ENCODE assay signal across 11 cellular contexts in genomic region chr5:14174235-14174636, GRCh38. TPM values are rescaled to one million over a fixed set of nuclear protein-coding genes. Genes with fewer than 3 reads are reported as not detected.
A peak's percentile ranks its signal among the peaks of the same experiment; 100 is the strongest.
DNase-seq lines count a peak whose midpoint lies in the region; FAIRE-seq and TF ChIP-seq lines count a peak whose summit lies in the region.
"Had no signal": no experiment of that assay in that cellular context is flagged by ENCODE, and none has a peak within 500 bp of the region (broad histone marks: within the 10 kb centered on the region; RNA-seq: fewer than 3 reads in every experiment).

No MANE protein-coding gene starts in this region.

- H2AFZ ChIP-seq in H9 (ENCODE audit: low read length) = no peak overlapping the region
- no peak overlapping the region for H2AFZ ChIP-seq in OCI-LY3 (ENCODE audit: low read depth, low read length)

- H4K20me1 ChIP-seq in BLaER1 (peaks cover 100% of the 10 kb centered on the region), H9 (ENCODE audit: control insufficient read depth, insufficient read depth, insufficient read length) (no peaks in the 10 kb centered on the region), OCI-LY3 (ENCODE audit: insufficient read depth, low read length) (no peaks in the 10 kb centered on the region)

- H3K79me2 ChIP-seq in H9 (ENCODE audit: insufficient read depth, low read length) = peaks cover 45% of the 10 kb centered on the region; the same call in 1 of the 2 replicates
- no peaks in the 10 kb centered on the region for H3K79me2 ChIP-seq in OCI-LY3 (ENCODE audit: low read length)

- H3K56ac ChIP-seq in H9 (ENCODE audit: insufficient read length, low read depth, low read length) = no peak overlapping the region

- no peak overlapping the region for H4K91ac ChIP-seq in H9 (ENCODE audit: insufficient read length, low read depth, low read length)

- H3K23ac ChIP-seq in H9 (ENCODE audit: insufficient read length, low read depth, low read length) = no peak overlapping the region

- H3K36me3 Mint-ChIP-seq in H9 (ENCODE audit: insufficient read depth in 1 of 3, low read depth in 3 of 3) = no peaks in the 10 kb centered on the region
- H3K36me3 Mint-ChIP-seq: CD4-positive, CD25-positive, alpha-beta regulatory T cell had no signal

- H3K9me3 ChIP-seq in BLaER1 (no peaks in the 10 kb centered on the region), H9 (ENCODE audit: control insufficient read depth, low read depth, low read length) (no peaks in the 10 kb centered on the region), OCI-LY3 (ENCODE audit: insufficient read depth, low read length) (no peaks in the 10 kb centered on the region), small intestine (ENCODE audit: control insufficient read depth, low read depth) (no peaks in the 10 kb centered on the region)
- H3K9me3 ChIP-seq: heart right ventricle, SJSA1 had no signal

- no peak for FAIRE-seq in small intestine (lab: Jason Lieb, UNC)

- TF ChIP-seq CTCF in H9 (conservative IDR thresholded peaks at IDR 0.05) (no peak), OCI-LY3 (IDR thresholded peaks at IDR 0.05; ENCODE audit: low read depth, low read length) (no peak)

- peak overlapping the region in 1 of 2 experiments; percentile 33; a peak in 2 of 5 replicates for H3K4me3 Mint-ChIP-seq in H9
- H3K4me3 Mint-ChIP-seq: CD4-positive, CD25-positive, alpha-beta regulatory T cell had no signal

- peaks cover 10% of the 10 kb centered on the region for H3K79me1 ChIP-seq in H9 (ENCODE audit: insufficient read depth, low read depth, low read length, poor library complexity, severe bottlenecking)

- H3K4me1 ChIP-seq in BLaER1 = peaks cover 49% of the 10 kb centered on the region
- H3K4me1 ChIP-seq in H9 (ENCODE audit: insufficient read depth, low read length) = peaks cover 15% of the 10 kb centered on the region; the same call in 1 of the 2 replicates
- H3K4me1 ChIP-seq in OCI-LY3 (ENCODE audit: low read length) = no peaks in the 10 kb centered on the region
- peaks cover 0 to 21% of the 10 kb centered on the region in 2 donors for H3K4me1 ChIP-seq in small intestine (ENCODE audit: control insufficient read depth in 2 of 2, insufficient read depth in 1 of 2, low read depth in 1 of 2, low read length in 1 of 2)

- H3K27ac Mint-ChIP-seq in H9 = peak overlapping the region; percentile 12 to 76 (median 73); a peak in 6 of 7 replicates
- H3K27ac Mint-ChIP-seq: CD4-positive, CD25-positive, alpha-beta regulatory T cell had no signal

- H2AK5ac ChIP-seq in H9 (ENCODE audit: insufficient read length, low read length) = no peak overlapping the region

- H3K9ac ChIP-seq in BLaER1 (peak overlapping the region; percentile 60), H9 (ENCODE audit: extremely low read depth, insufficient read length, low read length) (no peak overlapping the region), OCI-LY3 (ENCODE audit: low read length) (no peak overlapping the region)

- H3K27ac ChIP-seq in BLaER1 = peak overlapping the region; percentile 61
- peak overlapping the region; percentile 45 for H3K27ac ChIP-seq in H9 (ENCODE audit: insufficient read length, low read depth, low read length)
- no peak overlapping the region for H3K27ac ChIP-seq in OCI-LY3 (ENCODE audit: low read length)
- peak overlapping the region in 1 of 2 donors; percentile 33 for H3K27ac ChIP-seq in small intestine (ENCODE audit: low read depth in 1 of 2, low read length in 1 of 2)
- H3K27ac ChIP-seq: SJSA1 had no signal

- peaks cover 63 to 68% of the 10 kb centered on the region in 2 experiments for H3K4me1 Mint-ChIP-seq in H9

- peak; percentile 77 for DNase-seq in H9
- peak; percentile 48 for DNase-seq in iPS-NIHi11 (ENCODE audit: low spot score)
- no peak for DNase-seq in anterior cingulate cortex (lab: John Stamatoyannopoulos, UW)
- no peak for DNase-seq in hepatic stellate cell (ENCODE audit: low spot score)
- no peak for DNase-seq in small intestine
- no peak for DNase-seq in NCI-H1694 treated with DMSO at 0.1 percent for 48 hours (lab: John Stamatoyannopoulos, UW)
- DNase-seq: CD4-positive, CD25-positive, alpha-beta regulatory T cell; heart right ventricle had no signal

- H3K36me3 ChIP-seq in BLaER1 (no peaks in the 10 kb centered on the region), OCI-LY3 (replicated peaks; ENCODE audit: low read depth, low read length) (no peaks in the 10 kb centered on the region), small intestine (ENCODE audit: control insufficient read depth in 2 of 2, insufficient read depth in 2 of 2, low read length in 2 of 2) (no peaks in the 10 kb centered on the region)
- H3K36me3 ChIP-seq: heart right ventricle had no signal

- H3K4me2 ChIP-seq in BLaER1 (peak overlapping the region; percentile 78), H9 (ENCODE audit: insufficient read depth, insufficient read length, low read length) (peak overlapping the region; percentile 45), OCI-LY3 (ENCODE audit: low read length) (peak overlapping the region; percentile 14; the same call in 1 of the 2 replicates)

- H2BK5ac ChIP-seq in H9 (ENCODE audit: insufficient read length, low read length) = no peak overlapping the region

- no peak overlapping the region for H2BK12ac ChIP-seq in H9 (ENCODE audit: insufficient read length, low read depth, low read length)

- no peak overlapping the region for H4K8ac ChIP-seq in H9 (replicated peaks; ENCODE audit: insufficient read length, low read depth, low read length)

- H2BK20ac ChIP-seq in H9 (ENCODE audit: low read depth, low read length, poor library complexity, severe bottlenecking) = no peak overlapping the region

- no peaks in the 10 kb centered on the region for H3K27me3 Mint-ChIP-seq in H9 (ENCODE audit: low read depth)

- H3K14ac ChIP-seq in H9 (ENCODE audit: insufficient read depth, low read length) = no peak overlapping the region

- no peak overlapping the region for H3T11ph ChIP-seq in H9 (ENCODE audit: low read length)

- H3K4me3 ChIP-seq in BLaER1 (peak overlapping the region; percentile 22; the same call in 1 of the 2 replicates), OCI-LY3 (ENCODE audit: low read length) (no peak overlapping the region), small intestine (ENCODE audit: low read depth in 1 of 2, low read length in 2 of 2) (no peak overlapping the region)
- H3K4me3 ChIP-seq: SJSA1 had no signal

- H2BK15ac ChIP-seq in H9 (ENCODE audit: low read depth, low read length) = no peak overlapping the region

- no peaks in the 10 kb centered on the region for H3K23me2 ChIP-seq in H9 (ENCODE audit: insufficient read length, low read depth, low read length, poor library complexity, severe bottlenecking)

- no peak overlapping the region for H3K4ac ChIP-seq in H9 (ENCODE audit: low read depth, low read length)

- WGBS in H9 (ENCODE audit: extremely low coverage, insufficient read length, low lambda C conversion rate) = no CpG with 5 or more reads among the region's 8 CpGs
- WGBS in small intestine, 3 donors = 42 to 57% (median 50%) methylated on average over 8 of the region's 8 CpGs

- no peak overlapping the region for H4K5ac ChIP-seq in H9 (ENCODE audit: insufficient read length, low read depth, low read length)

- H3K9me3 Mint-ChIP-seq in H9 = no peaks in the 10 kb centered on the region
- H3K9me3 Mint-ChIP-seq: CD4-positive, CD25-positive, alpha-beta regulatory T cell had no signal

- H3K18ac ChIP-seq in H9 (ENCODE audit: insufficient read length, low read depth, low read length) = no peak overlapping the region

- H2BK120ac ChIP-seq in H9 (ENCODE audit: low read depth, low read length, poor library complexity, severe bottlenecking) = no peak overlapping the region

- H3K27me3 ChIP-seq in BLaER1 (no peaks in the 10 kb centered on the region), H9 (ENCODE audit: insufficient read depth, low read length) (no peaks in the 10 kb centered on the region), OCI-LY3 (ENCODE audit: low read depth, low read length) (no peaks in the 10 kb centered on the region), small intestine (ENCODE audit: control insufficient read depth in 2 of 2, insufficient read depth in 2 of 2, low read length in 2 of 2) (no peaks in the 10 kb centered on the region)
- H3K27me3 ChIP-seq: heart right ventricle, SJSA1 had no signal

RNA-seq across cellular contexts. Expression of gene TRIO, which starts 31.1 kb away (rescaled TPM):
- 82.9 and 87.8 TPM in 2 replicates for total RNA-seq in H9 (2021)
- polyA plus RNA-seq in small intestine = 10 to 100 TPM; 13.2 to 26.6 (median 19.9) TPM

Comparison
In these comparisons a context has a peak if more than half of its experiments do, and no peak if none do; other contexts are left out.
1. H3K4me2 ChIP-seq: peak in every context shown above with its lines; median percentile 78 in BLaER1; 45 in H9; 14 in OCI-LY3.
2. DNase-seq: peak in H9 (single experiment) and iPS-NIHi11 (single experiment); none in anterior cingulate cortex (0 of 58), hepatic stellate cell (single experiment), small intestine (single experiment) and NCI-H1694 treated with DMSO at 0.1 percent for 48 hours (single experiment).